In the genomic region with DNA sequence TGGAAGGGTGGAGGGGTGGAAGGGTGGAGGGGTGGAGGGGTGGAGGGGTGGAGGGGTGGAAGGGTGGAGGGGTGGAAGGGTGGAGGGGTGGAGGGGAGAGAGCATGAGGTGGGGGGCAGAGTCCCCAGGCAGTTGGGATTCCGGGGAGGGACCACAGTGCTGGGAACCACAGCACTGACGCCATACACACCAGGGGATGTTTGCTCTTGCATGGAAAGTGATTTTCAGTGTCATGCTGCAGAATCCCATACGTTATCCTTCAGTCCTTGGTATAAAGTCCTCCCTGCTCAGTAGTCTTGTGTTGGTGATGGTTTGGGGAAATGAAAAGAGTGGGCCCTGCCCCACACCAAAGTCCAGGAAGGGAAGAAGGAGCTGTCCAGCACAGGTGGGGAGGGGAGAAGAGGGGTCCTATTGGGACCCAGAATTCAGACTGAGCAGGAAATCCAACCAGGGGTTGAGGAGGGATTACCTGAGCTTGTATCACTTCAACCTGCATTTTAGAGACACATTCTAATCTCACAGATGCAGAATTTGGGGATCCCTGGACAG, we compare ENCODE assay signal across 32 cellular contexts. TPM values are rescaled to one million over a fixed set of nuclear protein-coding genes. Genes with fewer than 3 reads are reported as not detected.
"Had no signal": no experiment of that assay in that cellular context is flagged by ENCODE, and none has a peak within 500 bp of the region (broad histone marks: within the 10 kb centered on the region; RNA-seq: fewer than 3 reads in every experiment).

No MANE protein-coding gene starts in this region.

- H3K9me3 ChIP-seq: gastrocnemius medialis, thoracic aorta, uterus had no signal

- H3K4me1 ChIP-seq: gastrocnemius medialis had no signal

- ATAC-seq: activated CD4-positive, CD25-positive, alpha-beta regulatory T cell treated with anti-CD3 and anti-CD28 coated beads, Interleukin-2, amount 50 U/mL, for 24 hours; gastrocnemius medialis; natural killer cell; right cardiac atrium; stimulated activated naive CD8-positive, alpha-beta T cell treated with anti-CD3 and anti-CD28 coated beads, Interleukin-15, Interleukin-2, amounts not matched to agents 100 U/mL and 50 U/mL, for 24 hours had no signal

- H3K4me3 ChIP-seq: coronary artery, dorsolateral prefrontal cortex, gastrocnemius medialis, left ventricle myocardium inferior, lung, neural progenitor cell, spleen, thoracic aorta, uterus had no signal

- H3K27ac ChIP-seq: brain microvascular endothelial cell, coronary artery, dorsolateral prefrontal cortex, gastrocnemius medialis, left ventricle myocardium inferior, neural progenitor cell, spleen, thoracic aorta, uterus, WERI-Rb-1 had no signal

- H3K4me2 ChIP-seq: neural progenitor cell had no signal

- H3K36me3 ChIP-seq: brain microvascular endothelial cell, gastrocnemius medialis, left ventricle myocardium inferior, neural progenitor cell, spleen, thoracic aorta, uterus, WERI-Rb-1 had no signal

- DNase-seq: activated CD4-positive, alpha-beta T cell treated with anti-CD3 and anti-CD28 coated beads for 48 hours; activated CD4-positive, alpha-beta T cell treated with anti-CD3 and anti-CD28 coated beads, Interleukin-2, amount 50 U/mL, for 48 hours; activated CD8-positive, alpha-beta memory T cell treated with anti-CD3 and anti-CD28 coated beads for 24 hours; activated gamma-delta T cell; activated naive CD4-positive, alpha-beta T cell treated with anti-CD3 and anti-CD28 coated beads, Interleukin-2, amount 10 ng/mL, durations not matched to agents 7 days and 5 days; activated T-cell treated with anti-CD3 and anti-CD28 coated beads, Interleukin-2, amount 50 U/mL, for 1 hour; amniotic stem cell; brain microvascular endothelial cell; dorsolateral prefrontal cortex; effector memory CD4-positive, alpha-beta T cell; erythroblast; gastrocnemius medialis; glutamatergic neuron; left ventricle myocardium inferior; mesendoderm; natural killer cell; occipital lobe; right cardiac atrium; spleen; stimulated activated naive CD8-positive, alpha-beta T cell treated with anti-CD3 and anti-CD28 coated beads, Interleukin-15, Interleukin-2, amounts not matched to agents 100 U/mL and 50 U/mL, for 24 hours; uterus; WERI-Rb-1 had no signal

- H2AFZ ChIP-seq: neural progenitor cell had no signal

RNA-seq across cellular contexts. Expression of a gene that starts 5.5 kb away (rescaled TPM):
- total RNA-seq: activated T-helper 1 cell treated with anti-CD3 and anti-CD28 coated beads, Interleukin-12 subunit alpha, Interleukin-12 subunit beta, Interleukin-2, Interleukin-4 antibody, amounts not matched to agents 30 ng/mL and 10 ng/mL and 1 ng/mL, durations not matched to agents 14 hours and 24 hours and 36 hours; gastrocnemius medialis; mononuclear cell; natural killer cell; thoracic aorta had no signal

RNA-seq across cellular contexts. Expression of a gene that starts 48.0 kb away (rescaled TPM):
- total RNA-seq: activated T-helper 1 cell treated with anti-CD3 and anti-CD28 coated beads, Interleukin-12 subunit alpha, Interleukin-12 subunit beta, Interleukin-2, Interleukin-4 antibody, amounts not matched to agents 30 ng/mL and 10 ng/mL and 1 ng/mL, durations not matched to agents 14 hours and 24 hours and 36 hours; astrocyte; cardiac septum; cerebellum; dorsolateral prefrontal cortex; gastrocnemius medialis; left ventricle myocardium inferior; lung; mononuclear cell; natural killer cell; occipital lobe; right cardiac atrium; spleen; thoracic aorta; uterus had no signal
